In genomic region chr17:28404461-28404811, GRCh38 we compare ENCODE assay signal across 13 cellular contexts. TPM values are rescaled to one million over a fixed set of nuclear protein-coding genes. Genes with fewer than 3 reads are reported as not detected.
A peak's percentile ranks its signal among the peaks of the same experiment; 100 is the strongest.
DNase-seq lines count a peak whose midpoint lies in the region; ATAC-seq, FAIRE-seq and TF ChIP-seq lines count a peak whose summit lies in the region.
"Had no signal": no experiment of that assay in that cellular context is flagged by ENCODE, and none has a peak within 500 bp of the region (broad histone marks: within the 10 kb centered on the region; RNA-seq: fewer than 3 reads in every experiment).

No MANE protein-coding gene starts in this region.

- peaks cover 3% of the 10 kb centered on the region for H3K4me1 ChIP-seq in GM12878 (ENCODE audit: control insufficient read depth, insufficient read depth, low read length)
- peaks cover 18% of the 10 kb centered on the region for H3K4me1 ChIP-seq in mesenchymal stem cell (ENCODE audit: control insufficient read depth, insufficient read depth, low read depth, low read length)

- no peak for ATAC-seq in GM12878
- ATAC-seq in GM21447 (IDR thresholded peaks at IDR 0.05; ENCODE audit: unreplicated experiment): no peak

- no peak overlapping the region for H3K9ac ChIP-seq in GM12878 (ENCODE audit: control insufficient read depth, insufficient read depth, low read length)
- peak overlapping the region; percentile 88 for H3K9ac ChIP-seq in mesenchymal stem cell (ENCODE audit: low read length)

- no peak overlapping the region for H4K8ac ChIP-seq in mesenchymal stem cell (ENCODE audit: low read length)

- TF ChIP-seq CTCF in GM12878 (IDR thresholded peaks at IDR 0.05 in 2 of 3, conservative IDR thresholded peaks at IDR 0.05 in 1 of 3; ENCODE audit: control insufficient read depth in 2 of 3, extremely low read depth in 1 of 3, insufficient read depth in 1 of 3, low read depth in 3 of 3, low read length in 3 of 3): no peak

- no peak overlapping the region for H3K27ac Mint-ChIP-seq in activated naive CD4-positive, alpha-beta T cell treated with anti-CD3 and anti-CD28 coated beads for 36 hours

- no peak for TF ChIP-seq RAD21 in GM12878 (IDR thresholded peaks at IDR 0.05; ENCODE audit: insufficient read depth, low read depth, low read length)

- RAD21 ChIA-PET in GM12878 (lab: Charles Lee; ENCODE audit: unreplicated experiment): no interaction called here

- no peak overlapping the region for H3K18ac ChIP-seq in mesenchymal stem cell (ENCODE audit: low read depth in 1 of 2, low read length in 2 of 2)

- H2AK5ac ChIP-seq in mesenchymal stem cell (ENCODE audit: low read length, severe bottlenecking): no peak overlapping the region

- no peaks in the 10 kb centered on the region for H3K79me2 ChIP-seq in GM12878 (ENCODE audit: control insufficient read depth, insufficient read depth, low read length)

- no peaks in the 10 kb centered on the region for H3K27me3 ChIP-seq in GM12878 (replicated peaks in 1 of 2; ENCODE audit: control insufficient read depth in 2 of 2, insufficient read depth in 2 of 2, low read length in 1 of 2)
- peaks cover 0 to 5% of the 10 kb centered on the region in 2 experiments for H3K27me3 ChIP-seq in mesenchymal stem cell (ENCODE audit: control insufficient read depth in 1 of 2, insufficient read depth in 1 of 2, low read length in 2 of 2)

- H2BK5ac ChIP-seq in mesenchymal stem cell (ENCODE audit: low read depth, low read length, poor library complexity, severe bottlenecking): no peak overlapping the region

- H3K27me3 Mint-ChIP-seq in activated naive CD4-positive, alpha-beta T cell treated with anti-CD3 and anti-CD28 coated beads for 36 hours (ENCODE audit: low read depth): peaks cover 2% of the 10 kb centered on the region

- no peak overlapping the region for H2BK120ac ChIP-seq in mesenchymal stem cell (ENCODE audit: low read depth, low read length)

- no peak overlapping the region for H3K27ac ChIP-seq in GM12878 (ENCODE audit: control insufficient read depth, insufficient read depth)
- no peak overlapping the region for H3K27ac ChIP-seq in mesenchymal stem cell (ENCODE audit: low read length, poor library complexity, severe bottlenecking)
- H3K27ac ChIP-seq in substantia nigra (ENCODE audit: low read depth, low read length, poor library complexity, severe bottlenecking): peak overlapping the region; percentile 68

- DNase-seq in activated naive CD4-positive, alpha-beta T cell treated with anti-CD3 and anti-CD28 coated beads for 36 hours: no peak
- no peak for DNase-seq in activated naive CD4-positive, alpha-beta T cell treated with anti-CD3 and anti-CD28 coated beads, Interleukin-2, amount 50 U/mL, for 16 hours
- DNase-seq in GM12878 (ENCODE audit: low read depth, low spot score) (no peak), mesenchymal stem cell (no peak), substantia nigra (lab: John Stamatoyannopoulos, UW) (no peak), cerebellar nuclear complex (lab: John Stamatoyannopoulos, UW) (no peak)
- no peak for DNase-seq in stimulated activated CD4-positive, alpha-beta T cell treated with anti-CD3 and anti-CD28 coated beads, Interleukin-4, amount 100 ng/mL, for 1 hour
- DNase-seq: activated gamma-delta T cell treated with Interleukin-2 at 50 U/mL for 16 hours, NCI-H748 treated with DMSO at 0.1 percent for 48 hours had no signal

- POLR2A ChIA-PET in GM12878 (lab: Charles Lee): interaction anchor here (0.6 to 1.1 kb wide), 2 partner anchors 22 to 99 kb away, joined by 3 to 5 read pairs; no protein-coding TSS in a partner anchor

- no peaks in the 10 kb centered on the region for H3K36me3 Mint-ChIP-seq in activated naive CD4-positive, alpha-beta T cell treated with anti-CD3 and anti-CD28 coated beads for 36 hours (ENCODE audit: low read depth)

- 94% methylated on average over 5 of the region's 5 CpGs for WGBS in GM12878 (ENCODE audit: insufficient coverage, insufficient replicate concordance, low lambda C conversion rate, missing lambda C conversion rate)
- 95% methylated on average over 5 of the region's 5 CpGs for WGBS in mesenchymal stem cell

- FAIRE-seq in GM12878 (lab: Jason Lieb, UNC): no peak
- FAIRE-seq: GM18507, islet of Langerhans had no signal

- H3K36me3 ChIP-seq in GM12878 (ENCODE audit: control insufficient read depth in 2 of 2, insufficient read depth in 2 of 2, low read length in 1 of 2): no peaks in the 10 kb centered on the region
- peaks cover 6 to 36% of the 10 kb centered on the region in 2 experiments for H3K36me3 ChIP-seq in mesenchymal stem cell (ENCODE audit: control insufficient read depth in 1 of 2, insufficient read depth in 2 of 2, low read depth in 1 of 2, low read length in 2 of 2)

- H3K4me3 ChIP-seq in GM12878 (no peak overlapping the region), mesenchymal stem cell (ENCODE audit: insufficient read depth in 1 of 2, low read depth in 1 of 2, low read length in 2 of 2) (peak overlapping the region in 1 of 2 experiments; percentile 84)

- H3K9me3 Mint-ChIP-seq in activated naive CD4-positive, alpha-beta T cell treated with anti-CD3 and anti-CD28 coated beads for 36 hours: no peaks in the 10 kb centered on the region

- no peak for TF ChIP-seq EP300 in GM12878 (IDR thresholded peaks at IDR 0.05; ENCODE audit: borderline replicate concordance in 1 of 2, control insufficient read depth in 1 of 2, low read depth in 2 of 2, low read length in 2 of 2)

- SMC1A ChIA-PET in GM12878 (lab: Charles Lee; ENCODE audit: uncharacterized antibody, unreplicated experiment): interaction anchor here (1.2 kb wide), 1 partner anchor 12 kb away, joined by 3 read pairs; no protein-coding TSS in a partner anchor

- in situ Hi-C loops in GM12878 (cut with MboI): no loop called here

- H2AFZ ChIP-seq in GM12878 (ENCODE audit: control insufficient read depth, low read depth, low read length) (no peak overlapping the region), mesenchymal stem cell (ENCODE audit: low read depth, low read length) (no peak overlapping the region)

- no peaks in the 10 kb centered on the region for H3K9me3 ChIP-seq in GM12878 (replicated peaks; ENCODE audit: control insufficient read depth, insufficient read depth, low read length)
- H3K9me3 ChIP-seq in mesenchymal stem cell (ENCODE audit: control insufficient read depth, low read length): no peaks in the 10 kb centered on the region

- H3K23ac ChIP-seq in mesenchymal stem cell (ENCODE audit: low read length in 2 of 2): no peak overlapping the region

- H3K4me1 Mint-ChIP-seq in activated naive CD4-positive, alpha-beta T cell treated with anti-CD3 and anti-CD28 coated beads for 36 hours (ENCODE audit: low read depth): peaks cover 6% of the 10 kb centered on the region

- peak overlapping the region; percentile 33 for H3K4me3 Mint-ChIP-seq in activated naive CD4-positive, alpha-beta T cell treated with anti-CD3 and anti-CD28 coated beads for 36 hours

- H4K91ac ChIP-seq in mesenchymal stem cell (ENCODE audit: low read length): no peak overlapping the region

- H2BK12ac ChIP-seq in mesenchymal stem cell (ENCODE audit: low read length in 2 of 2): no peak overlapping the region

- TSS peak; percentile 52 for BruUV-seq in GM12878 (replicated peaks; lab: Mats Ljungman, UMichigan)

- no peak overlapping the region for H2BK15ac ChIP-seq in mesenchymal stem cell (ENCODE audit: low read depth, poor library complexity, severe bottlenecking)

- no peaks in the 10 kb centered on the region for H3K79me1 ChIP-seq in mesenchymal stem cell (replicated peaks; ENCODE audit: low read length, poor library complexity, severe bottlenecking)

- no peak for TF ChIP-seq POLR2A in GM12878 (IDR thresholded peaks at IDR 0.05; ENCODE audit: low read depth, low read length)

- H3K4ac ChIP-seq in mesenchymal stem cell (ENCODE audit: low read depth in 1 of 2, low read length in 2 of 2): no peak overlapping the region

- intact Hi-C loops in activated naive CD4-positive, alpha-beta T cell treated with anti-CD3 and anti-CD28 coated beads for 36 hours (cut with micrococcal nuclease): no loop called here
- intact Hi-C loops in GM12878 (cut with micrococcal nuclease; ENCODE audit: unreplicated experiment): no loop called here

- CTCF ChIA-PET in activated naive CD4-positive, alpha-beta T cell treated with anti-CD3 and anti-CD28 coated beads for 36 hours (lab: Charles Lee): interaction anchor here (0.8 to 5.6 kb wide), 2 partner anchors 13 to 90 kb away, joined by 3 to 40 read pairs; no protein-coding TSS in a partner anchor
- CTCF ChIA-PET in GM12878 (lab: Yijun Ruan, JAX): interaction anchor here (0.5 to 4.0 kb wide), 2 partner anchors 11 to 18 kb away, joined by 3 to 19 read pairs; no protein-coding TSS in a partner anchor

- H3K4me2 ChIP-seq in GM12878 (ENCODE audit: control insufficient read depth, insufficient read depth): no peak overlapping the region
- no peak overlapping the region for H3K4me2 ChIP-seq in mesenchymal stem cell (ENCODE audit: low read length, poor library complexity, severe bottlenecking)

- H3K14ac ChIP-seq in mesenchymal stem cell (ENCODE audit: low read length in 2 of 2): no peak overlapping the region

- no peaks in the 10 kb centered on the region for H4K20me1 ChIP-seq in GM12878 (ENCODE audit: control insufficient read depth, insufficient read depth)

RNA-seq across cellular contexts. Expression of gene SLC46A1, which starts 1.6 kb away (rescaled TPM):
- total RNA-seq in activated naive CD4-positive, alpha-beta T cell treated with anti-CD3 and anti-CD28 coated beads for 36 hours: 1 to 10 TPM; 1.8 to 2.4 TPM
- 18.1 and 18.9 TPM in 2 replicates for total RNA-seq in GM12878 (2013; cell fraction: nucleolus; rRNA removed)
- total RNA-seq in GM12878 (2014; rRNA removed) (3.7 and 6.8 TPM in 2 replicates), GM12878 (2014; rRNA removed; fragmentation: Illumina TruSeq; extraction: Trizol) (2.9 and 3.9 TPM in 2 replicates), GM12878 (2021) (5.6 and 6.2 TPM in 2 replicates)
- 6.1 TPM for polyA plus RNA-seq in GM12878 (2011; ENCODE audit: low read depth)
- polyA plus RNA-seq in GM12878 (2011; rRNA removed) (1.7 and 2.0 TPM in 2 replicates), GM12878 (2014; fragmentation: Illumina TruSeq; extraction: Trizol) (4.1 and 7.1 TPM in 2 replicates), GM12878 (2014; fragmentation: Nextera tagmentation; extraction: Ambion mirVana) (1 to 10 TPM; 3.4 to 6.0 TPM), GM12878 (2014; rRNA removed) (3.4 and 4.7 TPM in 2 replicates), GM12878 (2016; fragmentation: Nextera tagmentation; extraction: Ambion mirVana) (1 to 10 TPM; 3.9 to 6.9 TPM)
- polyA plus RNA-seq in GM12878 (2011; cell fraction: cytosol; rRNA removed): 1.6 and 2.2 TPM in 2 replicates
- 7.5 and 7.6 TPM in 2 replicates for polyA plus RNA-seq in GM12878 (2011; cell fraction: nucleus; rRNA removed)
- polyA plus RNA-seq in GM12878 (2012): 6.1 and 7.4 TPM in 2 replicates
- polyA minus RNA-seq in GM12878 (2011; rRNA and poly(A)+ RNA removed): 4.8 and 5.0 TPM in 2 replicates
- polyA minus RNA-seq in GM12878 (2011; cell fraction: cytosol; rRNA and poly(A)+ RNA removed): 0.53 and 3.1 TPM in 2 replicates
- 4.7 and 8.1 TPM in 2 replicates for polyA minus RNA-seq in GM12878 (2011; cell fraction: nucleus; rRNA and poly(A)+ RNA removed)
- 3.4 TPM for polyA plus RNA-seq in mesenchymal stem cell (2013, experiment 1 of 2)
- 3.4 TPM for polyA plus RNA-seq in mesenchymal stem cell (2013, experiment 2 of 2)

RNA-seq across cellular contexts. Expression of gene SARM1, which starts 32.9 kb away (rescaled TPM):
- 10 to 100 TPM; 11.7 to 12.3 TPM for total RNA-seq in activated naive CD4-positive, alpha-beta T cell treated with anti-CD3 and anti-CD28 coated beads for 36 hours
- total RNA-seq in GM12878 (2013; cell fraction: nucleolus; rRNA removed): 9.6 and 10.4 TPM in 2 replicates
- total RNA-seq in GM12878 (2014; rRNA removed) (10.5 and 14.0 TPM in 2 replicates), GM12878 (2014; rRNA removed; fragmentation: Illumina TruSeq; extraction: Trizol) (7.8 and 8.7 TPM in 2 replicates), GM12878 (2021) (25.3 and 28.6 TPM in 2 replicates)
- 8.1 TPM for polyA plus RNA-seq in GM12878 (2011; ENCODE audit: low read depth)
- polyA plus RNA-seq in GM12878 (2011; rRNA removed) (2.1 and 2.5 TPM in 2 replicates), GM12878 (2014; fragmentation: Illumina TruSeq; extraction: Trizol) (8.7 and 13.0 TPM in 2 replicates), GM12878 (2014; fragmentation: Nextera tagmentation; extraction: Ambion mirVana) (1 to 10 TPM in 1 of 2 experiments, under 1 TPM in 1; 0.56 to 1.5 TPM), GM12878 (2014; rRNA removed) (16.2 and 16.7 TPM in 2 replicates), GM12878 (2016; fragmentation: Nextera tagmentation; extraction: Ambion mirVana) (10 to 100 TPM; 10.8 to 13.7 TPM)
- 3.0 and 3.8 TPM in 2 replicates for polyA plus RNA-seq in GM12878 (2011; cell fraction: cytosol; rRNA removed)
- polyA plus RNA-seq in GM12878 (2011; cell fraction: nucleus; rRNA removed): 10.3 and 11.6 TPM in 2 replicates
- 11.5 and 11.9 TPM in 2 replicates for polyA plus RNA-seq in GM12878 (2012)
- polyA minus RNA-seq in GM12878 (2011; rRNA and poly(A)+ RNA removed): 8.3 and 10.8 TPM in 2 replicates
- 1.9 and 2.3 TPM in 2 replicates for polyA minus RNA-seq in GM12878 (2011; cell fraction: cytosol; rRNA and poly(A)+ RNA removed)
- 5.1 and 9.7 TPM in 2 replicates for polyA minus RNA-seq in GM12878 (2011; cell fraction: nucleus; rRNA and poly(A)+ RNA removed)
- 4.1 TPM for polyA plus RNA-seq in mesenchymal stem cell (2013, experiment 1 of 2)
- 3.9 TPM for polyA plus RNA-seq in mesenchymal stem cell (2013, experiment 2 of 2)

RNA-seq across cellular contexts. Expression of gene VTN, which starts 34.3 kb away (rescaled TPM):
- total RNA-seq in activated naive CD4-positive, alpha-beta T cell treated with anti-CD3 and anti-CD28 coated beads for 36 hours: not detected
- not detected in 2 replicates for total RNA-seq in GM12878 (2013; cell fraction: nucleolus; rRNA removed)
- total RNA-seq in GM12878 (2014; rRNA removed) (0.44 TPM in 1 of 2 replicates, not detected in the other), GM12878 (2014; rRNA removed; fragmentation: Illumina TruSeq; extraction: Trizol) (0.32 TPM in 1 of 2 replicates, not detected in the other), GM12878 (2021) (1.3 TPM in 2 replicates)
- 0.10 TPM for polyA plus RNA-seq in GM12878 (2011; ENCODE audit: low read depth)
- polyA plus RNA-seq in GM12878 (2011; rRNA removed) (not detected in 2 replicates), GM12878 (2014; fragmentation: Illumina TruSeq; extraction: Trizol) (0.18 and 0.70 TPM in 2 replicates), GM12878 (2014; fragmentation: Nextera tagmentation; extraction: Ambion mirVana) (under 1 TPM in 1 of 2 experiments, not detected in 1; 0.04 TPM), GM12878 (2014; rRNA removed) (0.10 and 0.43 TPM in 2 replicates), GM12878 (2016; fragmentation: Nextera tagmentation; extraction: Ambion mirVana) (under 1 TPM in 1 of 2 experiments, not detected in 1; 0.13 TPM)
- 0.03 TPM in 2 replicates for polyA plus RNA-seq in GM12878 (2011; cell fraction: cytosol; rRNA removed)
- polyA plus RNA-seq in GM12878 (2011; cell fraction: nucleus; rRNA removed): 0.19 and 0.31 TPM in 2 replicates
- 0.24 and 0.27 TPM in 2 replicates for polyA plus RNA-seq in GM12878 (2012)
- not detected in 2 replicates for polyA minus RNA-seq in GM12878 (2011; rRNA and poly(A)+ RNA removed)
- 1.6 TPM in 1 of 2 replicates, not detected in the other for polyA minus RNA-seq in GM12878 (2011; cell fraction: cytosol; rRNA and poly(A)+ RNA removed)
- 0.19 TPM in 1 of 2 replicates, not detected in the other for polyA minus RNA-seq in GM12878 (2011; cell fraction: nucleus; rRNA and poly(A)+ RNA removed)
- 0.76 TPM for polyA plus RNA-seq in mesenchymal stem cell (2013, experiment 1 of 2)
- 0.58 TPM for polyA plus RNA-seq in mesenchymal stem cell (2013, experiment 2 of 2)

RNA-seq across cellular contexts. Expression of gene SEBOX, which starts 39.4 kb away (rescaled TPM):
- total RNA-seq in activated naive CD4-positive, alpha-beta T cell treated with anti-CD3 and anti-CD28 coated beads for 36 hours: not detected
- total RNA-seq in GM12878 (2013; cell fraction: nucleolus; rRNA removed): not detected in 2 replicates
- total RNA-seq in GM12878 (2014; rRNA removed): not detected in 2 replicates
- not detected in 2 replicates for total RNA-seq in GM12878 (2014; rRNA removed; fragmentation: Illumina TruSeq; extraction: Trizol)
- total RNA-seq in GM12878 (2021): not detected in 2 replicates
- polyA plus RNA-seq in GM12878 (2011; ENCODE audit: low read depth): not detected
- not detected in 2 replicates for polyA plus RNA-seq in GM12878 (2011; rRNA removed)
- polyA plus RNA-seq in GM12878 (2011; cell fraction: cytosol; rRNA removed): not detected in 2 replicates
- polyA plus RNA-seq in GM12878 (2011; cell fraction: nucleus; rRNA removed): not detected in 2 replicates
- not detected in 2 replicates for polyA plus RNA-seq in GM12878 (2012)
- polyA plus RNA-seq in GM12878 (2014; fragmentation: Illumina TruSeq; extraction: Trizol): not detected in 2 replicates
- polyA plus RNA-seq in GM12878 (2014; fragmentation: Nextera tagmentation; extraction: Ambion mirVana): not detected
- polyA plus RNA-seq in GM12878 (2014; rRNA removed): not detected in 2 replicates
- polyA plus RNA-seq in GM12878 (2016; fragmentation: Nextera tagmentation; extraction: Ambion mirVana): not detected
- polyA minus RNA-seq in GM12878 (2011; rRNA and poly(A)+ RNA removed): not detected in 2 replicates
- not detected in 2 replicates for polyA minus RNA-seq in GM12878 (2011; cell fraction: cytosol; rRNA and poly(A)+ RNA removed)
- polyA minus RNA-seq in GM12878 (2011; cell fraction: nucleus; rRNA and poly(A)+ RNA removed): not detected in 2 replicates
- polyA plus RNA-seq in mesenchymal stem cell (2013, experiment 1 of 2): not detected
- not detected for polyA plus RNA-seq in mesenchymal stem cell (2013, experiment 2 of 2)
- total RNA-seq: fibroblast of villous mesenchyme had no signal

RNA-seq across cellular contexts. Expression of gene POLDIP2, which starts 47.1 kb away (rescaled TPM):
- 10 to 100 TPM; 74.6 to 76.5 TPM for total RNA-seq in activated naive CD4-positive, alpha-beta T cell treated with anti-CD3 and anti-CD28 coated beads for 36 hours
- total RNA-seq in GM12878 (2013; cell fraction: nucleolus; rRNA removed): 14.6 and 15.4 TPM in 2 replicates
- total RNA-seq in GM12878 (2014; rRNA removed): 126 and 131 TPM in 2 replicates
- total RNA-seq in GM12878 (2014; rRNA removed; fragmentation: Illumina TruSeq; extraction: Trizol): 63.9 and 69.2 TPM in 2 replicates
- 108 and 111 TPM in 2 replicates for total RNA-seq in GM12878 (2021)
- polyA plus RNA-seq in GM12878 (2011; ENCODE audit: low read depth): 40.6 TPM
- 57.7 and 89.9 TPM in 2 replicates for polyA plus RNA-seq in GM12878 (2011; rRNA removed)
- polyA plus RNA-seq in GM12878 (2011; cell fraction: cytosol; rRNA removed): 97.0 and 115 TPM in 2 replicates
- polyA plus RNA-seq in GM12878 (2011; cell fraction: nucleus; rRNA removed): 55.2 and 56.5 TPM in 2 replicates
- 62.4 and 78.2 TPM in 2 replicates for polyA plus RNA-seq in GM12878 (2012)
- 120 and 133 TPM in 2 replicates for polyA plus RNA-seq in GM12878 (2014; fragmentation: Illumina TruSeq; extraction: Trizol)
- polyA plus RNA-seq in GM12878 (2014; fragmentation: Nextera tagmentation; extraction: Ambion mirVana): 10 to 100 TPM; 22.8 to 36.9 TPM
- 134 and 139 TPM in 2 replicates for polyA plus RNA-seq in GM12878 (2014; rRNA removed)
- polyA plus RNA-seq in GM12878 (2016; fragmentation: Nextera tagmentation; extraction: Ambion mirVana): 100 to 1,000 TPM; 180 to 196 TPM
- polyA minus RNA-seq in GM12878 (2011; rRNA and poly(A)+ RNA removed): 49.2 and 59.1 TPM in 2 replicates
- 25.4 and 26.7 TPM in 2 replicates for polyA minus RNA-seq in GM12878 (2011; cell fraction: cytosol; rRNA and poly(A)+ RNA removed)
- polyA minus RNA-seq in GM12878 (2011; cell fraction: nucleus; rRNA and poly(A)+ RNA removed): 10.9 and 17.0 TPM in 2 replicates
- polyA plus RNA-seq in mesenchymal stem cell (2013, experiment 1 of 2): 67.8 TPM
- polyA plus RNA-seq in mesenchymal stem cell (2013, experiment 2 of 2): 67.2 TPM
